In the genomic region with DNA sequence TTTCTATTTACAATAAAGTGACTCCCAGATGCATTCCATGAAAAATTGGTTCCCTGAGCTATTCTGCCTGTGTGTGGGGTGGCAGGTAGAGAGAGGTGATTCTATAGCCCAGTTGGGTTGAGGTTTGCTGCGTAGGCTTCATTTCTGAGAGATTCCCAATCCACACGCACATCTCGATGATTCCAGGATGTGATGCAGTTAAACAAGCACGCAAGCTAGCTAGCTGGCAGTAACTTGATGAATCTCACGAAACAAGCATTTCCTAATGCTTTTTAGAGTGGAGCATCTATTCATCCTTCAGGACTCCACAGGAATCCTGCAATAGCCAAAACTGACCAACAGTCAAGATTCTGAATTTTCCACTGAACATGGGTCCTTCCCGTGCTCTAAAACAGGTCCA, we compare ENCODE assay signal across 28 cellular contexts. TPM values are rescaled to one million over a fixed set of nuclear protein-coding genes. Genes with fewer than 3 reads are reported as not detected.
"Had no signal": no experiment of that assay in that cellular context is flagged by ENCODE, and none has a peak within 500 bp of the region (broad histone marks: within the 10 kb centered on the region; RNA-seq: fewer than 3 reads in every experiment).

No MANE protein-coding gene starts in this region.

- H3K27me3 ChIP-seq: hepatocyte, ovary, transverse colon, uterus had no signal

- H3K36me3 Mint-ChIP-seq: activated naive CD8-positive, alpha-beta T cell treated with anti-CD3 and anti-CD28 coated beads for 36 hours; naive thymus-derived CD8-positive, alpha-beta T cell had no signal

- H3K4me1 ChIP-seq: uterus had no signal

- H3K4me1 Mint-ChIP-seq: naive thymus-derived CD8-positive, alpha-beta T cell; stimulated activated naive CD8-positive, alpha-beta T cell treated with anti-CD3 and anti-CD28 coated beads, Interleukin-15, amount 100 ng/mL, for 72 hours had no signal

- H3K27ac ChIP-seq: coronary artery, epithelial cell of prostate, hepatocyte, left ventricle myocardium inferior, ovary, psoas muscle, transverse colon, uterus had no signal

- H2AFZ ChIP-seq: hepatocyte had no signal

- H3K27ac Mint-ChIP-seq: activated naive CD8-positive, alpha-beta T cell treated with anti-CD3 and anti-CD28 coated beads for 36 hours; mesothelial cell of epicardium; naive thymus-derived CD8-positive, alpha-beta T cell; stimulated activated naive CD8-positive, alpha-beta T cell treated with anti-CD3 and anti-CD28 coated beads, Interleukin-15, amount 100 ng/mL, for 72 hours had no signal

- H3K9me3 Mint-ChIP-seq: activated naive CD8-positive, alpha-beta T cell treated with anti-CD3 and anti-CD28 coated beads for 36 hours; naive thymus-derived CD8-positive, alpha-beta T cell; stimulated activated naive CD8-positive, alpha-beta T cell treated with anti-CD3 and anti-CD28 coated beads, Interleukin-15, amount 100 ng/mL, for 72 hours had no signal

- H3K9me3 ChIP-seq: left ventricle myocardium inferior, ovary, psoas muscle, transverse colon, uterus had no signal

- H3K36me3 ChIP-seq: left ventricle myocardium inferior, ovary, transverse colon, uterus had no signal

- H3K4me3 ChIP-seq: coronary artery, hepatocyte, left ventricle myocardium inferior, ovary, psoas muscle, transverse colon, uterus had no signal

- H3K4me3 Mint-ChIP-seq: activated naive CD8-positive, alpha-beta T cell treated with anti-CD3 and anti-CD28 coated beads for 36 hours; mesothelial cell of epicardium; naive thymus-derived CD8-positive, alpha-beta T cell; stimulated activated naive CD8-positive, alpha-beta T cell treated with anti-CD3 and anti-CD28 coated beads, Interleukin-15, amount 100 ng/mL, for 72 hours had no signal

- H3K79me2 ChIP-seq: hepatocyte had no signal

- DNase-seq: activated CD4-positive, alpha-beta T cell treated with anti-CD3 and anti-CD28 coated beads for 1 hour; activated CD4-positive, alpha-beta T cell treated with anti-CD3 and anti-CD28 coated beads, Interleukin-2, amount 50 U/mL, for 48 hours; activated naive CD4-positive, alpha-beta T cell treated with Interleukin-2 at 50 U/mL for 16 hours; activated naive CD8-positive, alpha-beta T cell treated with anti-CD3 and anti-CD28 coated beads for 36 hours; activated T-cell treated with anti-CD3 and anti-CD28 coated beads, Interleukin-2, amount 50 U/mL, for 48 hours; cerebellar nuclear complex; glutamatergic neuron; left ventricle myocardium inferior; naive thymus-derived CD8-positive, alpha-beta T cell; ovary; psoas muscle; right cardiac atrium; stimulated activated CD4-positive, alpha-beta T cell treated with anti-CD3 and anti-CD28 coated beads, Interleukin-1b, Interleukin-23, amount 100 ng/mL, for 48 hours; stimulated activated naive CD8-positive, alpha-beta T cell treated with anti-CD3 and anti-CD28 coated beads, Interleukin-15, amount 100 ng/mL, for 72 hours; T-helper 9 cell; transverse colon; uterus had no signal

- H3K4me2 ChIP-seq: hepatocyte had no signal

RNA-seq across cellular contexts. Expression of a gene that starts 43.8 kb away (rescaled TPM):
- total RNA-seq: activated CD8-positive, alpha-beta memory T cell treated with anti-CD3 and anti-CD28 coated beads for 36 hours; activated naive CD8-positive, alpha-beta T cell treated with anti-CD3 and anti-CD28 coated beads for 36 hours; bronchial epithelial cell; frontal cortex; left ventricle myocardium inferior; lung microvascular endothelial cell; naive thymus-derived CD8-positive, alpha-beta T cell; ovary; psoas muscle; right cardiac atrium; skeletal muscle tissue; T-helper 1 cell treated with Interleukin-12 subunit alpha and Interleukin-12 subunit beta and Interleukin-4 antibody, amounts not matched to agents 30 ng/mL and 1 ng/mL, for 36 hours; temporal lobe had no signal
- polyA plus RNA-seq: hepatocyte; naive thymus-derived CD8-positive, alpha-beta T cell; ovary; psoas muscle; right cardiac atrium had no signal
